8 cellular contexts compared by ENCODE assay signal in genomic region chrX:74382613-74383012, GRCh38. TPM values are rescaled to one million over a fixed set of nuclear protein-coding genes. Genes with fewer than 3 reads are reported as not detected.
DNase-seq lines count a peak whose midpoint lies in the region; ATAC-seq and TF ChIP-seq lines count a peak whose summit lies in the region.

No MANE protein-coding gene starts in this region.

- intact Hi-C loops in mucosa of descending colon (cut with DNase I, micrococcal nuclease), result no loop called here

- no peaks in the 10 kb centered on the region for H3K4me1 ChIP-seq in mucosa of descending colon (ENCODE audit: low read depth)

- H3K4me3 ChIP-seq in mucosa of descending colon, result no peak overlapping the region

- no peaks in the 10 kb centered on the region for H3K9me3 ChIP-seq in mucosa of descending colon

- H3K27ac Mint-ChIP-seq in endothelial cell (ENCODE audit: unreplicated experiment), result no peak overlapping the region

- H3K9me3 Mint-ChIP-seq in endothelial cell (ENCODE audit: unreplicated experiment), result no peaks in the 10 kb centered on the region

- TF ChIP-seq CTCF in endothelial cell (IDR thresholded peaks at IDR 0.05; ENCODE audit: unreplicated experiment) (peak; percentile 64), mucosa of descending colon (IDR thresholded peaks at IDR 0.05) (peak; percentile 43)

- no peaks in the 10 kb centered on the region for H3K36me3 ChIP-seq in mucosa of descending colon (ENCODE audit: low read depth)

- DNase-seq in NCI-H345 (lab: John Stamatoyannopoulos, UW) (peak; percentile 24), NCI-H345 treated with DMSO at 0.1 percent for 48 hours (lab: John Stamatoyannopoulos, UW; ENCODE audit: unreplicated experiment) (no peak), NOMO-1 (lab: John Stamatoyannopoulos, UW; ENCODE audit: unreplicated experiment in 2 of 2) (peak; percentile 50 to 81), endothelial cell (ENCODE audit: low spot score) (peak; percentile 60), mucosa of descending colon (peak in 2 of 3 donors; percentile 43 to 78)
- DNase-seq in activated CD8-positive, alpha-beta memory T cell treated with anti-CD3 and anti-CD28 coated beads for 24 hours, result peak; percentile 75
- DNase-seq in stimulated activated CD8-positive, alpha-beta memory T cell treated with anti-CD3 and anti-CD28 coated beads, Interleukin-7, amount 100 ng/mL, for 4 hours (ENCODE audit: low read depth in 2 of 2), result peak; percentile 22 to 32

- H3K27me3 Mint-ChIP-seq in endothelial cell (ENCODE audit: unreplicated experiment), result no peaks in the 10 kb centered on the region

- H3K4me1 Mint-ChIP-seq in endothelial cell (ENCODE audit: unreplicated experiment), result peaks cover 4% of the 10 kb centered on the region

- no peak overlapping the region for H3K4me3 Mint-ChIP-seq in endothelial cell (ENCODE audit: unreplicated experiment)

- no peaks in the 10 kb centered on the region for H3K36me3 Mint-ChIP-seq in endothelial cell (ENCODE audit: low read depth, unreplicated experiment)

- ATAC-seq in HG03342 (IDR thresholded peaks at IDR 0.05; ENCODE audit: unreplicated experiment) (peak; percentile 88), mucosa of descending colon (peak; percentile 83)

RNA-seq across cellular contexts. Expression of gene SLC16A2, which starts 38.7 kb away (rescaled TPM):
- total RNA-seq in endothelial cell (ENCODE audit: unreplicated experiment) (32.4 TPM), mucosa of descending colon (1 to 10 TPM; 1.3 to 7.9 (median 2.3) TPM)
